12 cellular contexts compared by ENCODE assay signal in genomic region chr12:56657416-56658379, GRCh38. TPM values are rescaled to one million over a fixed set of nuclear protein-coding genes. Genes with fewer than 3 reads are reported as not detected.
DNase-seq lines count a peak whose midpoint lies in the region; ATAC-seq and TF ChIP-seq lines count a peak whose summit lies in the region.
"Had no signal": no experiment of that assay in that cellular context is flagged by ENCODE, and none has a peak within 500 bp of the region (broad histone marks: within the 10 kb centered on the region; RNA-seq: fewer than 3 reads in every experiment).

No MANE protein-coding gene starts in this region.

- TF ChIP-seq CTCF in dorsolateral prefrontal cortex (IDR thresholded peaks at IDR 0.05 in 54 of 56, conservative IDR thresholded peaks at IDR 0.05 in 2 of 56; ENCODE audit: low read depth in 1 of 56, partially characterized antibody in 56 of 56) = no peak

- intact Hi-C loops in activated T-helper 2 cell treated with anti-CD3 and anti-CD28 coated beads, Interferon-gamma antibody, Interleukin-2, Interleukin-4, amounts not matched to agents 10 μg/mL and 5 μg/mL and 100 μg/mL, durations not matched to agents 14 hours and 24 hours and 36 hours (cut with micrococcal nuclease) = no loop called here
- intact Hi-C loops in dorsolateral prefrontal cortex (cut with DNase I) = no loop called here

- ATAC-seq in HG03159 (IDR thresholded peaks at IDR 0.05; ENCODE audit: unreplicated experiment) (peak; percentile 53), GM18505 (IDR thresholded peaks at IDR 0.05; ENCODE audit: unreplicated experiment) (no peak)

- peak overlapping the region; percentile 79 for H3K27ac Mint-ChIP-seq in activated naive CD4-positive, alpha-beta T cell treated with anti-CD3 and anti-CD28 coated beads, Interleukin-2, amount 50 U/mL, for 24 hours
- H3K27ac Mint-ChIP-seq in activated naive CD4-positive, alpha-beta T cell treated with anti-CD3 and anti-CD28 coated beads, Interleukin-2, amount 10 ng/mL, durations not matched to agents 7 days and 5 days = no peak overlapping the region
- peak overlapping the region; percentile 83 for H3K27ac Mint-ChIP-seq in activated T-helper 2 cell treated with anti-CD3 and anti-CD28 coated beads, Interferon-gamma antibody, Interleukin-2, Interleukin-4, amounts not matched to agents 10 μg/mL and 5 μg/mL and 100 μg/mL, durations not matched to agents 14 hours and 24 hours and 36 hours
- H3K27ac Mint-ChIP-seq in stimulated activated naive CD8-positive, alpha-beta T cell treated with anti-CD3 and anti-CD28 coated beads, Interleukin-15, Interleukin-2, amounts not matched to agents 100 ng/mL and 50 ng/mL, for 24 hours = peak overlapping the region; percentile 84

- H3K36me3 Mint-ChIP-seq in activated naive CD4-positive, alpha-beta T cell treated with anti-CD3 and anti-CD28 coated beads, Interleukin-2, amount 50 U/mL, for 24 hours = peaks cover 3% of the 10 kb centered on the region
- H3K36me3 Mint-ChIP-seq in activated naive CD4-positive, alpha-beta T cell treated with anti-CD3 and anti-CD28 coated beads, Interleukin-2, amount 10 ng/mL, durations not matched to agents 7 days and 5 days = peaks cover 15% of the 10 kb centered on the region
- peaks cover 31% of the 10 kb centered on the region for H3K36me3 Mint-ChIP-seq in activated T-helper 2 cell treated with anti-CD3 and anti-CD28 coated beads, Interferon-gamma antibody, Interleukin-2, Interleukin-4, amounts not matched to agents 10 μg/mL and 5 μg/mL and 100 μg/mL, durations not matched to agents 14 hours and 24 hours and 36 hours (ENCODE audit: low read depth)
- peaks cover 13% of the 10 kb centered on the region for H3K36me3 Mint-ChIP-seq in stimulated activated naive CD8-positive, alpha-beta T cell treated with anti-CD3 and anti-CD28 coated beads, Interleukin-15, Interleukin-2, amounts not matched to agents 100 ng/mL and 50 ng/mL, for 24 hours (ENCODE audit: low read depth)

- TF ChIP-seq POLR2A in GM18505 (IDR thresholded peaks at IDR 0.05; ENCODE audit: borderline replicate concordance, extremely low read depth, insufficient read depth, insufficient read length) = no peak

- CTCF ChIA-PET in activated naive CD4-positive, alpha-beta T cell treated with anti-CD3 and anti-CD28 coated beads, Interleukin-2, amount 10 ng/mL, durations not matched to agents 7 days and 5 days (lab: Charles Lee) = interaction anchor here (0.7 kb wide), 1 partner anchor 67 kb away, joined by 3 read pairs; no protein-coding TSS in a partner anchor

- H3K27ac ChIP-seq in dorsolateral prefrontal cortex = no peak overlapping the region

- no peaks in the 10 kb centered on the region for H3K27me3 ChIP-seq in dorsolateral prefrontal cortex

- no peak overlapping the region for H3K4me3 ChIP-seq in dorsolateral prefrontal cortex

- H3K4me1 Mint-ChIP-seq in activated naive CD4-positive, alpha-beta T cell treated with anti-CD3 and anti-CD28 coated beads, Interleukin-2, amount 50 U/mL, for 24 hours = peaks cover 13% of the 10 kb centered on the region
- H3K4me1 Mint-ChIP-seq in activated naive CD4-positive, alpha-beta T cell treated with anti-CD3 and anti-CD28 coated beads, Interleukin-2, amount 10 ng/mL, durations not matched to agents 7 days and 5 days = no peaks in the 10 kb centered on the region
- H3K4me1 Mint-ChIP-seq in activated T-helper 2 cell treated with anti-CD3 and anti-CD28 coated beads, Interferon-gamma antibody, Interleukin-2, Interleukin-4, amounts not matched to agents 10 μg/mL and 5 μg/mL and 100 μg/mL, durations not matched to agents 14 hours and 24 hours and 36 hours (ENCODE audit: low read depth) = peaks cover 10% of the 10 kb centered on the region
- peaks cover 28% of the 10 kb centered on the region for H3K4me1 Mint-ChIP-seq in stimulated activated naive CD8-positive, alpha-beta T cell treated with anti-CD3 and anti-CD28 coated beads, Interleukin-15, Interleukin-2, amounts not matched to agents 100 ng/mL and 50 ng/mL, for 24 hours (ENCODE audit: low read depth)

- no peaks in the 10 kb centered on the region for H3K27me3 Mint-ChIP-seq in activated naive CD4-positive, alpha-beta T cell treated with anti-CD3 and anti-CD28 coated beads, Interleukin-2, amount 50 U/mL, for 24 hours
- H3K27me3 Mint-ChIP-seq in activated naive CD4-positive, alpha-beta T cell treated with anti-CD3 and anti-CD28 coated beads, Interleukin-2, amount 10 ng/mL, durations not matched to agents 7 days and 5 days = peaks cover 5% of the 10 kb centered on the region
- H3K27me3 Mint-ChIP-seq in activated T-helper 2 cell treated with anti-CD3 and anti-CD28 coated beads, Interferon-gamma antibody, Interleukin-2, Interleukin-4, amounts not matched to agents 10 μg/mL and 5 μg/mL and 100 μg/mL, durations not matched to agents 14 hours and 24 hours and 36 hours (ENCODE audit: low read depth) = no peaks in the 10 kb centered on the region
- H3K27me3 Mint-ChIP-seq in stimulated activated naive CD8-positive, alpha-beta T cell treated with anti-CD3 and anti-CD28 coated beads, Interleukin-15, Interleukin-2, amounts not matched to agents 100 ng/mL and 50 ng/mL, for 24 hours = no peaks in the 10 kb centered on the region

- peaks cover 10% of the 10 kb centered on the region for H3K9me3 Mint-ChIP-seq in activated naive CD4-positive, alpha-beta T cell treated with anti-CD3 and anti-CD28 coated beads, Interleukin-2, amount 50 U/mL, for 24 hours
- peaks cover 17% of the 10 kb centered on the region for H3K9me3 Mint-ChIP-seq in activated naive CD4-positive, alpha-beta T cell treated with anti-CD3 and anti-CD28 coated beads, Interleukin-2, amount 10 ng/mL, durations not matched to agents 7 days and 5 days
- H3K9me3 Mint-ChIP-seq in activated T-helper 2 cell treated with anti-CD3 and anti-CD28 coated beads, Interferon-gamma antibody, Interleukin-2, Interleukin-4, amounts not matched to agents 10 μg/mL and 5 μg/mL and 100 μg/mL, durations not matched to agents 14 hours and 24 hours and 36 hours = peaks cover 21% of the 10 kb centered on the region
- H3K9me3 Mint-ChIP-seq in stimulated activated naive CD8-positive, alpha-beta T cell treated with anti-CD3 and anti-CD28 coated beads, Interleukin-15, Interleukin-2, amounts not matched to agents 100 ng/mL and 50 ng/mL, for 24 hours = peaks cover 13% of the 10 kb centered on the region

- peak overlapping the region; percentile 5 for H3K4me3 Mint-ChIP-seq in activated naive CD4-positive, alpha-beta T cell treated with anti-CD3 and anti-CD28 coated beads, Interleukin-2, amount 50 U/mL, for 24 hours
- no peak overlapping the region for H3K4me3 Mint-ChIP-seq in activated naive CD4-positive, alpha-beta T cell treated with anti-CD3 and anti-CD28 coated beads, Interleukin-2, amount 10 ng/mL, durations not matched to agents 7 days and 5 days
- H3K4me3 Mint-ChIP-seq in activated T-helper 2 cell treated with anti-CD3 and anti-CD28 coated beads, Interferon-gamma antibody, Interleukin-2, Interleukin-4, amounts not matched to agents 10 μg/mL and 5 μg/mL and 100 μg/mL, durations not matched to agents 14 hours and 24 hours and 36 hours (ENCODE audit: low read depth) = no peak overlapping the region
- no peak overlapping the region for H3K4me3 Mint-ChIP-seq in stimulated activated naive CD8-positive, alpha-beta T cell treated with anti-CD3 and anti-CD28 coated beads, Interleukin-15, Interleukin-2, amounts not matched to agents 100 ng/mL and 50 ng/mL, for 24 hours

- DNase-seq in activated naive CD4-positive, alpha-beta T cell treated with anti-CD3 and anti-CD28 coated beads, Interleukin-2, amount 10 ng/mL, durations not matched to agents 7 days and 5 days = no peak
- no peak for DNase-seq in activated T-helper 2 cell treated with anti-CD3 and anti-CD28 coated beads, Interferon-gamma antibody, Interleukin-2, Interleukin-4, amounts not matched to agents 10 μg/mL and 5 μg/mL and 100 μg/mL, durations not matched to agents 14 hours and 24 hours and 36 hours (ENCODE audit: low spot score)
- DNase-seq in H4 (ENCODE audit: low spot score) (no peak), dorsolateral prefrontal cortex (no peak)
- DNase-seq: Calu3, caudate nucleus, glutamatergic neuron, left cardiac atrium had no signal

RNA-seq across cellular contexts. Expression of gene ATP5F1B, which starts 11.9 kb away (rescaled TPM):
- total RNA-seq in activated T-helper 2 cell treated with anti-CD3 and anti-CD28 coated beads, Interferon-gamma antibody, Interleukin-2, Interleukin-4, amounts not matched to agents 10 μg/mL and 5 μg/mL and 100 μg/mL, durations not matched to agents 14 hours and 24 hours and 36 hours = 729 and 735 TPM in 2 replicates
- total RNA-seq in H4 (2014; rRNA removed; shearing (Covaris generic)) = 765 and 888 TPM in 2 replicates
- 100 to 1,000 TPM; 248 to 863 (median 546) TPM for total RNA-seq in dorsolateral prefrontal cortex

RNA-seq across cellular contexts. Expression of gene BAZ2A, which starts 27.6 kb away (rescaled TPM):
- 124 and 131 TPM in 2 replicates for total RNA-seq in activated T-helper 2 cell treated with anti-CD3 and anti-CD28 coated beads, Interferon-gamma antibody, Interleukin-2, Interleukin-4, amounts not matched to agents 10 μg/mL and 5 μg/mL and 100 μg/mL, durations not matched to agents 14 hours and 24 hours and 36 hours
- 22.2 and 28.4 TPM in 2 replicates for total RNA-seq in H4 (2014; rRNA removed; shearing (Covaris generic))
- 100 to 1,000 TPM in 21 of 120 experiments, 10 to 100 TPM in 99; 58.5 to 126 (median 86.8) TPM for total RNA-seq in dorsolateral prefrontal cortex

RNA-seq across cellular contexts. Expression of gene PTGES3, which starts 30.4 kb away (rescaled TPM):
- total RNA-seq in activated T-helper 2 cell treated with anti-CD3 and anti-CD28 coated beads, Interferon-gamma antibody, Interleukin-2, Interleukin-4, amounts not matched to agents 10 μg/mL and 5 μg/mL and 100 μg/mL, durations not matched to agents 14 hours and 24 hours and 36 hours = 293 and 298 TPM in 2 replicates
- 139 and 202 TPM in 2 replicates for total RNA-seq in H4 (2014; rRNA removed; shearing (Covaris generic))
- total RNA-seq in dorsolateral prefrontal cortex = 100 to 1,000 TPM; 109 to 354 (median 170) TPM
